In the genomic region with DNA sequence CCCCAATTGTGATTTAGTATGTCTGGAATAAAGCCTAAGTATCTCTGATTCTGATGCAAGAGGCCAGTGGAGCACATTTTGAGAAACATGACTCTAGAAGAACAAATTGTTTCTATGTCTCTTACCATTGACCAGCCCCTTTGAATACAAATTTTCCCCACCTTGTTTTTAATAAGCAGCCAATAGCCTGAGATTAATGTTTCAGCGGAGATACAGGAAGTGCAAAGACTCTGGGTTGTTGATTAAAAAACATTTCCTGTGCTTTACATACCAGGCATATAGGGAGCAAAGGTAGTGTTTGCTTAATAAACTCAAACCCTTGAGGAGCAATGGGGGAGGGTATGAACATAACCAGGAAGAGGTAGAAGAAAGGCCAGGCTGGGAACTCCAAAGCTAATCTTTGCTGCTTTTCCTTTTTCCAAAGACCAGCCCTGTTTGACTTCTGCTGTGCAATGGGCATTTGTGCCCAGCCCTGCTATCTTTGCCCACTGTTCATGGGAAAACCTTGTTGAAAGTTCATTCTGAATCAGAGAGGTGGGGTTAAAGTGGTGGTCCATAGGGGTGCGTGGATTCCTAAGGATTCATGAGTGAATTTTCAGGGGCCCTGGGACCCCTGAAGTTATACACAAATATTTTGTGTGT, we compare ENCODE assay signal across 1 cellular context.
TF ChIP-seq lines count a peak whose summit lies in the region.

No MANE protein-coding gene starts in this region.

TF ChIP-seq in HepG2, 621 proteins besides CTCF, POLR2A, EP300 and RAD21 (continued from another document and continues in another):
- TF ChIP-seq, protein P1, sequence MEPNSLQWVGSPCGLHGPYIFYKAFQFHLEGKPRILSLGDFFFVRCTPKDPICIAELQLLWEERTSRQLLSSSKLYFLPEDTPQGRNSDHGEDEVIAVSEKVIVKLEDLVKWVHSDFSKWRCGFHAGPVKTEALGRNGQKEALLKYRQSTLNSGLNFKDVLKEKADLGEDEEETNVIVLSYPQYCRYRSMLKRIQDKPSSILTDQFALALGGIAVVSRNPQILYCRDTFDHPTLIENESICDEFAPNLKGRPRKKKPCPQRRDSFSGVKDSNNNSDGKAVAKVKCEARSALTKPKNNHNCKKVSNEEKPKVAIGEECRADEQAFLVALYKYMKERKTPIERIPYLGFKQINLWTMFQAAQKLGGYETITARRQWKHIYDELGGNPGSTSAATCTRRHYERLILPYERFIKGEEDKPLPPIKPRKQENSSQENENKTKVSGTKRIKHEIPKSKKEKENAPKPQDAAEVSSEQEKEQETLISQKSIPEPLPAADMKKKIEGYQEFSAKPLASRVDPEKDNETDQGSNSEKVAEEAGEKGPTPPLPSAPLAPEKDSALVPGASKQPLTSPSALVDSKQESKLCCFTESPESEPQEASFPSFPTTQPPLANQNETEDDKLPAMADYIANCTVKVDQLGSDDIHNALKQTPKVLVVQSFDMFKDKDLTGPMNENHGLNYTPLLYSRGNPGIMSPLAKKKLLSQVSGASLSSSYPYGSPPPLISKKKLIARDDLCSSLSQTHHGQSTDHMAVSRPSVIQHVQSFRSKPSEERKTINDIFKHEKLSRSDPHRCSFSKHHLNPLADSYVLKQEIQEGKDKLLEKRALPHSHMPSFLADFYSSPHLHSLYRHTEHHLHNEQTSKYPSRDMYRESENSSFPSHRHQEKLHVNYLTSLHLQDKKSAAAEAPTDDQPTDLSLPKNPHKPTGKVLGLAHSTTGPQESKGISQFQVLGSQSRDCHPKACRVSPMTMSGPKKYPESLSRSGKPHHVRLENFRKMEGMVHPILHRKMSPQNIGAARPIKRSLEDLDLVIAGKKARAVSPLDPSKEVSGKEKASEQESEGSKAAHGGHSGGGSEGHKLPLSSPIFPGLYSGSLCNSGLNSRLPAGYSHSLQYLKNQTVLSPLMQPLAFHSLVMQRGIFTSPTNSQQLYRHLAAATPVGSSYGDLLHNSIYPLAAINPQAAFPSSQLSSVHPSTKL (CRISPR knock-in tag; IDR thresholded peaks at IDR 0.05): peak; percentile 99
- TF ChIP-seq ZKSCAN8 (CRISPR knock-in tag; IDR thresholded peaks at IDR 0.05; ENCODE audit: borderline replicate concordance) (peak; percentile 95), ZSCAN21 (CRISPR knock-in tag; IDR thresholded peaks at IDR 0.05; ENCODE audit: borderline replicate concordance) (peak; percentile 48; the same call in 1 of the 2 replicates), RBM22 (optimal IDR thresholded peaks at IDR 0.05; ENCODE audit: low read length) (peak; percentile 30), SRF (IDR thresholded peaks at IDR 0.05; ENCODE audit: low read depth, low read length) (0 out of 2 replicates have a peak, but pooled peaks have one; percentile 23), ZNF121 (CRISPR knock-in tag; IDR thresholded peaks at IDR 0.05) (no peak), SOX5 (CRISPR knock-in tag; IDR thresholded peaks at IDR 0.05; ENCODE audit: borderline replicate concordance) (peak; percentile 93), ZNF431 (CRISPR knock-in tag; IDR thresholded peaks at IDR 0.05; ENCODE audit: borderline replicate concordance, low read depth) (peak; percentile 81; the same call in 1 of the 2 replicates), PPARG (CRISPR knock-in tag; conservative IDR thresholded peaks at IDR 0.05) (peak; percentile 97), MEIS2 (CRISPR knock-in tag; IDR thresholded peaks at IDR 0.05) (peak; percentile 54; the same call in 1 of the 2 replicates), GABPA (IDR thresholded peaks at IDR 0.05; ENCODE audit: low read depth, low read length) (no peak), GABPA (CRISPR knock-in tag; IDR thresholded peaks at IDR 0.05; ENCODE audit: low read depth) (peak; percentile 86), TCF12 (IDR thresholded peaks at IDR 0.05) (no peak), TCF12 (CRISPR knock-in tag; IDR thresholded peaks at IDR 0.05) (peak; percentile 39; the same call in 1 of the 2 replicates), TBX2 (CRISPR knock-in tag; IDR thresholded peaks at IDR 0.05; ENCODE audit: borderline replicate concordance) (peak; percentile 76; the same call in 1 of the 2 replicates), ZNF354B (CRISPR knock-in tag; IDR thresholded peaks at IDR 0.05) (no peak), RARA (CRISPR knock-in tag; IDR thresholded peaks at IDR 0.05) (peak; percentile 93), EHMT2 (IDR thresholded peaks at IDR 0.05; ENCODE audit: borderline replicate concordance, low read depth, low read length) (peak; percentile 67; the same call in 1 of the 2 replicates), ZMYM2 (CRISPR knock-in tag; IDR thresholded peaks at IDR 0.05) (0 out of 2 replicates have a peak, but pooled peaks have one; percentile 50), BRCA1 (CRISPR knock-in tag; IDR thresholded peaks at IDR 0.05) (peak; percentile 33; the same call in 1 of the 2 replicates), YY1 (IDR thresholded peaks at IDR 0.05; ENCODE audit: insufficient read depth, insufficient replicate concordance, low read depth, low read length) (peak; percentile 38), PHF20 (CRISPR knock-in tag; IDR thresholded peaks at IDR 0.05) (0 out of 2 replicates have a peak, but pooled peaks have one; percentile 28), RFX1 (IDR thresholded peaks at IDR 0.05) (no peak), ZNF747 (CRISPR knock-in tag; IDR thresholded peaks at IDR 0.05; ENCODE audit: borderline replicate concordance) (peak; percentile 35; the same call in 1 of the 2 replicates), KLF16 (CRISPR knock-in tag; IDR thresholded peaks at IDR 0.05) (peak in 1 of 2 experiments; percentile 91; a peak in 2 of 4 replicates), NFIC (IDR thresholded peaks at IDR 0.05; ENCODE audit: low read length) (peak; percentile 99), KMT2B (CRISPR knock-in tag; IDR thresholded peaks at IDR 0.05) (0 out of 2 replicates have a peak, but pooled peaks have one; percentile 52), ZNF549 (CRISPR knock-in tag; IDR thresholded peaks at IDR 0.05) (no peak), MYC (CRISPR knock-in tag; IDR thresholded peaks at IDR 0.05; ENCODE audit: borderline replicate concordance) (no peak), KDM2A (CRISPR knock-in tag; IDR thresholded peaks at IDR 0.05; ENCODE audit: borderline replicate concordance, low read depth) (0 out of 2 replicates have a peak, but pooled peaks have one; percentile 25)
- TF ChIP-seq, protein P2, sequence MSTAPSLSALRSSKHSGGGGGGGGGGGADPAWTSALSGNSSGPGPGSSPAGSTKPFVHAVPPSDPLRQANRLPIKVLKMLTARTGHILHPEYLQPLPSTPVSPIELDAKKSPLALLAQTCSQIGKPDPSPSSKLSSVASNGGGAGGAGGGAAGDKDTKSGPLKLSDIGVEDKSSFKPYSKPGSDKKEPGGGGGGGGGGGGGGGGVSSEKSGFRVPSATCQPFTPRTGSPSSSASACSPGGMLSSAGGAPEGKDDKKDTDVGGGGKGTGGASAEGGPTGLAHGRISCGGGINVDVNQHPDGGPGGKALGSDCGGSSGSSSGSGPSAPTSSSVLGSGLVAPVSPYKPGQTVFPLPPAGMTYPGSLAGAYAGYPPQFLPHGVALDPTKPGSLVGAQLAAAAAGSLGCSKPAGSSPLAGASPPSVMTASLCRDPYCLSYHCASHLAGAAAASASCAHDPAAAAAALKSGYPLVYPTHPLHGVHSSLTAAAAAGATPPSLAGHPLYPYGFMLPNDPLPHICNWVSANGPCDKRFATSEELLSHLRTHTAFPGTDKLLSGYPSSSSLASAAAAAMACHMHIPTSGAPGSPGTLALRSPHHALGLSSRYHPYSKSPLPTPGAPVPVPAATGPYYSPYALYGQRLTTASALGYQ (CRISPR knock-in tag; IDR thresholded peaks at IDR 0.05): peak; percentile 92
- TF ChIP-seq, protein P3, sequence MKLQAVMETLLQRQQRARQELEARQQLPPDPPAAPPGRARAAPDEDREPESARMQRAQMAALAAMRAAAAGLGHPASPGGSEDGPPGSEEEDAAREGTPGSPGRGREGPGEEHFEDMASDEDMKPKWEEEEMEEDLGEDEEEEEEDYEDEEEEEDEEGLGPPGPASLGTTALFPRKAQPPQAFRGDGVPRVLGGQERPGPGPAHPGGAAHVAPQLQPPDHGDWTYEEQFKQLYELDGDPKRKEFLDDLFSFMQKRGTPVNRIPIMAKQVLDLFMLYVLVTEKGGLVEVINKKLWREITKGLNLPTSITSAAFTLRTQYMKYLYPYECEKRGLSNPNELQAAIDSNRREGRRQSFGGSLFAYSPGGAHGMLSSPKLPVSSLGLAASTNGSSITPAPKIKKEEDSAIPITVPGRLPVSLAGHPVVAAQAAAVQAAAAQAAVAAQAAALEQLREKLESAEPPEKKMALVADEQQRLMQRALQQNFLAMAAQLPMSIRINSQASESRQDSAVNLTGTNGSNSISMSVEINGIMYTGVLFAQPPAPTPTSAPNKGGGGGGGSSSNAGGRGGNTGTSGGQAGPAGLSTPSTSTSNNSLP (IDR thresholded peaks at IDR 0.05; ENCODE audit: low read depth, low read length): peak; percentile 96
- TF ChIP-seq, protein P4, sequence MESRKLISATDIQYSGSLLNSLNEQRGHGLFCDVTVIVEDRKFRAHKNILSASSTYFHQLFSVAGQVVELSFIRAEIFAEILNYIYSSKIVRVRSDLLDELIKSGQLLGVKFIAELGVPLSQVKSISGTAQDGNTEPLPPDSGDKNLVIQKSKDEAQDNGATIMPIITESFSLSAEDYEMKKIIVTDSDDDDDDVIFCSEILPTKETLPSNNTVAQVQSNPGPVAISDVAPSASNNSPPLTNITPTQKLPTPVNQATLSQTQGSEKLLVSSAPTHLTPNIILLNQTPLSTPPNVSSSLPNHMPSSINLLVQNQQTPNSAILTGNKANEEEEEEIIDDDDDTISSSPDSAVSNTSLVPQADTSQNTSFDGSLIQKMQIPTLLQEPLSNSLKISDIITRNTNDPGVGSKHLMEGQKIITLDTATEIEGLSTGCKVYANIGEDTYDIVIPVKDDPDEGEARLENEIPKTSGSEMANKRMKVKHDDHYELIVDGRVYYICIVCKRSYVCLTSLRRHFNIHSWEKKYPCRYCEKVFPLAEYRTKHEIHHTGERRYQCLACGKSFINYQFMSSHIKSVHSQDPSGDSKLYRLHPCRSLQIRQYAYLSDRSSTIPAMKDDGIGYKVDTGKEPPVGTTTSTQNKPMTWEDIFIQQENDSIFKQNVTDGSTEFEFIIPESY (CRISPR knock-in tag; IDR thresholded peaks at IDR 0.05): peak; percentile 22; the same call in 1 of the 2 replicates
- TF ChIP-seq, protein P5, sequence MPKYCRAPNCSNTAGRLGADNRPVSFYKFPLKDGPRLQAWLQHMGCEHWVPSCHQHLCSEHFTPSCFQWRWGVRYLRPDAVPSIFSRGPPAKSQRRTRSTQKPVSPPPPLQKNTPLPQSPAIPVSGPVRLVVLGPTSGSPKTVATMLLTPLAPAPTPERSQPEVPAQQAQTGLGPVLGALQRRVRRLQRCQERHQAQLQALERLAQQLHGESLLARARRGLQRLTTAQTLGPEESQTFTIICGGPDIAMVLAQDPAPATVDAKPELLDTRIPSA (CRISPR knock-in tag; IDR thresholded peaks at IDR 0.05; ENCODE audit: borderline replicate concordance): no peak
- TF ChIP-seq, protein P6, sequence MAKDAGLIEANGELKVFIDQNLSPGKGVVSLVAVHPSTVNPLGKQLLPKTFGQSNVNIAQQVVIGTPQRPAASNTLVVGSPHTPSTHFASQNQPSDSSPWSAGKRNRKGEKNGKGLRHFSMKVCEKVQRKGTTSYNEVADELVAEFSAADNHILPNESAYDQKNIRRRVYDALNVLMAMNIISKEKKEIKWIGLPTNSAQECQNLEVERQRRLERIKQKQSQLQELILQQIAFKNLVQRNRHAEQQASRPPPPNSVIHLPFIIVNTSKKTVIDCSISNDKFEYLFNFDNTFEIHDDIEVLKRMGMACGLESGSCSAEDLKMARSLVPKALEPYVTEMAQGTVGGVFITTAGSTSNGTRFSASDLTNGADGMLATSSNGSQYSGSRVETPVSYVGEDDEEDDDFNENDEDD (CRISPR knock-in tag; IDR thresholded peaks at IDR 0.05; ENCODE audit: borderline replicate concordance): peak; percentile 45; the same call in 1 of the 2 replicates
- TF ChIP-seq, protein P7, sequence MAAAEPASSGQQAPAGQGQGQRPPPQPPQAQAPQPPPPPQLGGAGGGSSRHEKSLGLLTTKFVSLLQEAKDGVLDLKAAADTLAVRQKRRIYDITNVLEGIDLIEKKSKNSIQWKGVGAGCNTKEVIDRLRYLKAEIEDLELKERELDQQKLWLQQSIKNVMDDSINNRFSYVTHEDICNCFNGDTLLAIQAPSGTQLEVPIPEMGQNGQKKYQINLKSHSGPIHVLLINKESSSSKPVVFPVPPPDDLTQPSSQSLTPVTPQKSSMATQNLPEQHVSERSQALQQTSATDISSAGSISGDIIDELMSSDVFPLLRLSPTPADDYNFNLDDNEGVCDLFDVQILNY (CRISPR knock-in tag; conservative IDR thresholded peaks at IDR 0.05): no peak
- TF ChIP-seq, protein P8, sequence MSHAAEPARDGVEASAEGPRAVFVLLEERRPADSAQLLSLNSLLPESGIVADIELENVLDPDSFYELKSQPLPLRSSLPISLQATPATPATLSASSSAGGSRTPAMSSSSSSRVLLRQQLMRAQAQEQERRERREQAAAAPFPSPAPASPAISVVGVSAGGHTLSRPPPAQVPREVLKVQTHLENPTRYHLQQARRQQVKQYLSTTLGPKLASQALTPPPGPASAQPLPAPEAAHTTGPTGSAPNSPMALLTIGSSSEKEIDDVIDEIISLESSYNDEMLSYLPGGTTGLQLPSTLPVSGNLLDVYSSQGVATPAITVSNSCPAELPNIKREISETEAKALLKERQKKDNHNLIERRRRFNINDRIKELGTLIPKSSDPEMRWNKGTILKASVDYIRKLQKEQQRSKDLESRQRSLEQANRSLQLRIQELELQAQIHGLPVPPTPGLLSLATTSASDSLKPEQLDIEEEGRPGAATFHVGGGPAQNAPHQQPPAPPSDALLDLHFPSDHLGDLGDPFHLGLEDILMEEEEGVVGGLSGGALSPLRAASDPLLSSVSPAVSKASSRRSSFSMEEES (CRISPR knock-in tag; IDR thresholded peaks at IDR 0.05): peak; percentile 64
- TF ChIP-seq, protein P9, sequence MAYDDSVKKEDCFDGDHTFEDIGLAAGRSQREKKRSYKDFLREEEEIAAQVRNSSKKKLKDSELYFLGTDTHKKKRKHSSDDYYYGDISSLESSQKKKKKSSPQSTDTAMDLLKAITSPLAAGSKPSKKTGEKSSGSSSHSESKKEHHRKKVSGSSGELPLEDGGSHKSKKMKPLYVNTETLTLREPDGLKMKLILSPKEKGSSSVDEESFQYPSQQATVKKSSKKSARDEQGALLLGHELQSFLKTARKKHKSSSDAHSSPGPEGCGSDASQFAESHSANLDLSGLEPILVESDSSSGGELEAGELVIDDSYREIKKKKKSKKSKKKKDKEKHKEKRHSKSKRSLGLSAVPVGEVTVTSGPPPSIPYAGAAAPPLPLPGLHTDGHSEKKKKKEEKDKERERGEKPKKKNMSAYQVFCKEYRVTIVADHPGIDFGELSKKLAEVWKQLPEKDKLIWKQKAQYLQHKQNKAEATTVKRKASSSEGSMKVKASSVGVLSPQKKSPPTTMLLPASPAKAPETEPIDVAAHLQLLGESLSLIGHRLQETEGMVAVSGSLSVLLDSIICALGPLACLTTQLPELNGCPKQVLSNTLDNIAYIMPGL (CRISPR knock-in tag; IDR thresholded peaks at IDR 0.05; ENCODE audit: borderline replicate concordance in 1 of 2, low read depth in 1 of 2): peak in 1 of 2 experiments; percentile 36; a peak in 1 of 4 replicates
